In genomic region chrX:40733691-40734090, GRCh38 we compare ENCODE assay signal across 1 cellular context.
TF ChIP-seq lines count a peak whose summit lies in the region.

No MANE protein-coding gene starts in this region.

TF ChIP-seq in A549, 52 proteins besides CTCF, POLR2A, EP300 and RAD21 (continued from another document):
- TF ChIP-seq, protein P1, sequence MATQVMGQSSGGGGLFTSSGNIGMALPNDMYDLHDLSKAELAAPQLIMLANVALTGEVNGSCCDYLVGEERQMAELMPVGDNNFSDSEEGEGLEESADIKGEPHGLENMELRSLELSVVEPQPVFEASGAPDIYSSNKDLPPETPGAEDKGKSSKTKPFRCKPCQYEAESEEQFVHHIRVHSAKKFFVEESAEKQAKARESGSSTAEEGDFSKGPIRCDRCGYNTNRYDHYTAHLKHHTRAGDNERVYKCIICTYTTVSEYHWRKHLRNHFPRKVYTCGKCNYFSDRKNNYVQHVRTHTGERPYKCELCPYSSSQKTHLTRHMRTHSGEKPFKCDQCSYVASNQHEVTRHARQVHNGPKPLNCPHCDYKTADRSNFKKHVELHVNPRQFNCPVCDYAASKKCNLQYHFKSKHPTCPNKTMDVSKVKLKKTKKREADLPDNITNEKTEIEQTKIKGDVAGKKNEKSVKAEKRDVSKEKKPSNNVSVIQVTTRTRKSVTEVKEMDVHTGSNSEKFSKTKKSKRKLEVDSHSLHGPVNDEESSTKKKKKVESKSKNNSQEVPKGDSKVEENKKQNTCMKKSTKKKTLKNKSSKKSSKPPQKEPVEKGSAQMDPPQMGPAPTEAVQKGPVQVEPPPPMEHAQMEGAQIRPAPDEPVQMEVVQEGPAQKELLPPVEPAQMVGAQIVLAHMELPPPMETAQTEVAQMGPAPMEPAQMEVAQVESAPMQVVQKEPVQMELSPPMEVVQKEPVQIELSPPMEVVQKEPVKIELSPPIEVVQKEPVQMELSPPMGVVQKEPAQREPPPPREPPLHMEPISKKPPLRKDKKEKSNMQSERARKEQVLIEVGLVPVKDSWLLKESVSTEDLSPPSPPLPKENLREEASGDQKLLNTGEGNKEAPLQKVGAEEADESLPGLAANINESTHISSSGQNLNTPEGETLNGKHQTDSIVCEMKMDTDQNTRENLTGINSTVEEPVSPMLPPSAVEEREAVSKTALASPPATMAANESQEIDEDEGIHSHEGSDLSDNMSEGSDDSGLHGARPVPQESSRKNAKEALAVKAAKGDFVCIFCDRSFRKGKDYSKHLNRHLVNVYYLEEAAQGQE (IDR thresholded peaks at IDR 0.05) = no peak
- TF ChIP-seq POLR2AphosphoS2 (conservative IDR thresholded peaks at IDR 0.05; ENCODE audit: low read length) (no peak), EHF (CRISPR knock-in tag; IDR thresholded peaks at IDR 0.05) (no peak), HDAC2 (IDR thresholded peaks at IDR 0.05) (no peak), RFX5 (IDR thresholded peaks at IDR 0.05) (no peak)
TF ChIP-seq in A549: peak in this region for 0.
